ENCODE assay signal across 7 cellular contexts in genomic region chr9:41123812-41124211, GRCh38. TPM values are rescaled to one million over a fixed set of nuclear protein-coding genes. Genes with fewer than 3 reads are reported as not detected.
"Had no signal": no experiment of that assay in that cellular context is flagged by ENCODE, and none has a peak within 500 bp of the region (broad histone marks: within the 10 kb centered on the region; RNA-seq: fewer than 3 reads in every experiment).

No MANE protein-coding gene starts in this region.

RNA-seq across cellular contexts. Expression of gene FOXD4L6, which starts 4.7 kb away (rescaled TPM):
- total RNA-seq: cardiac septum, left ventricle myocardium inferior, mesenteric fat pad, mononuclear cell, natural killer cell, sigmoid colon had no signal
- polyA plus RNA-seq: mammary epithelial cell had no signal
